ENCODE assay signal across 19 cellular contexts in the genomic region with DNA sequence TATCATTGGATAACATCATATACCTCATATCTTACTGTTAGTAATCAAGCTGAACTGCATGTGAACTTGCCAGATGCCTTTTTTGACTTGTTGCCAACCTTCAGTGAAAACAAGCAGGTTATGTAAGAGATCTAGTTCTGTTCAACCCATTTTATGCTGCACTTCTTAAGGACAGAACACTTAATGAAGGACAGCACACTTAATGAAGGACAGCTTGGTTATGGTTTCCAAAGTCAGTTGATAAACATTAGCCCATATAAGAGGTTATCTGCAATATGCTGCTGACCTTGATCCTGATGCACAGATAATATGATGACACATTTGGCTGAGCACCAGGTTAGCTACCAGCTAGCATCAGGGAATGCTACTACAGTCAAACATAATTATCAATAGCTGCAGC.
DNase-seq lines count a peak whose midpoint lies in the region; ATAC-seq lines count a peak whose summit lies in the region.
"Had no signal": no experiment of that assay in that cellular context is flagged by ENCODE, and none has a peak within 500 bp of the region (broad histone marks: within the 10 kb centered on the region; RNA-seq: fewer than 3 reads in every experiment).

No MANE protein-coding gene starts in this region.

- H3K27me3 Mint-ChIP-seq in stimulated activated memory B cell treated with anti-CD40 and anti-IgM and Interleukin-4, amounts not matched to agents 10 μg/mL and 1 μg/mL and 100 μg/mL, for 72 hours: no peaks in the 10 kb centered on the region
- H3K27me3 Mint-ChIP-seq: brain had no signal

- H3K9me3 Mint-ChIP-seq in stimulated activated memory B cell treated with anti-CD40 and anti-IgM and Interleukin-4, amounts not matched to agents 10 μg/mL and 1 μg/mL and 100 μg/mL, for 72 hours: no peaks in the 10 kb centered on the region
- H3K9me3 Mint-ChIP-seq: activated B cell treated with CpG ODN at 0.5 μM for 24 hours; activated naive CD4-positive, alpha-beta T cell treated with anti-CD3 and anti-CD28 coated beads, Interleukin-2, amount 50 U/mL, for 24 hours; naive B cell had no signal

- no peak for ATAC-seq in HG03097 (IDR thresholded peaks at IDR 0.05; ENCODE audit: low FRiP score, unreplicated experiment)
- ATAC-seq in stimulated activated memory B cell treated with anti-CD40 and anti-IgM and Interleukin-4, amounts not matched to agents 10 μg/mL and 1 μg/mL and 100 μg/mL, for 72 hours: no peak
- ATAC-seq: activated CD8-positive, alpha-beta T cell treated with anti-CD3 and anti-CD28 coated beads, Interleukin-2, amount 10 ng/mL, durations not matched to agents 7 days and 5 days had no signal

- no peaks in the 10 kb centered on the region for H3K36me3 Mint-ChIP-seq in stimulated activated memory B cell treated with anti-CD40 and anti-IgM and Interleukin-4, amounts not matched to agents 10 μg/mL and 1 μg/mL and 100 μg/mL, for 72 hours
- H3K36me3 Mint-ChIP-seq: activated naive CD4-positive, alpha-beta T cell treated with anti-CD3 and anti-CD28 coated beads, Interleukin-2, amount 50 U/mL, for 24 hours; brain; naive B cell had no signal

- no peaks in the 10 kb centered on the region for H3K4me1 Mint-ChIP-seq in stimulated activated memory B cell treated with anti-CD40 and anti-IgM and Interleukin-4, amounts not matched to agents 10 μg/mL and 1 μg/mL and 100 μg/mL, for 72 hours
- H3K4me1 Mint-ChIP-seq: activated B cell treated with CpG ODN at 0.5 μM for 24 hours; activated naive CD4-positive, alpha-beta T cell treated with anti-CD3 and anti-CD28 coated beads, Interleukin-2, amount 50 U/mL, for 24 hours; naive B cell had no signal

- H3K27ac Mint-ChIP-seq in stimulated activated memory B cell treated with anti-CD40 and anti-IgM and Interleukin-4, amounts not matched to agents 10 μg/mL and 1 μg/mL and 100 μg/mL, for 72 hours: no peak overlapping the region
- H3K27ac Mint-ChIP-seq: activated B cell treated with CpG ODN at 0.5 μM for 24 hours; activated CD8-positive, alpha-beta T cell treated with anti-CD3 and anti-CD28 coated beads, Interleukin-2, amount 10 ng/mL, durations not matched to agents 7 days and 5 days; activated naive CD4-positive, alpha-beta T cell treated with anti-CD3 and anti-CD28 coated beads, Interleukin-2, amount 50 U/mL, for 24 hours; naive B cell had no signal

- peak; percentile 67 for DNase-seq in DMS 273 treated with DMSO at 0.1 percent for 48 hours (lab: John Stamatoyannopoulos, UW)
- peak; percentile 66 to 91 for DNase-seq in NCI-H446 (lab: John Stamatoyannopoulos, UW)
- DNase-seq in cerebellar nuclear complex (lab: John Stamatoyannopoulos, UW): peak; percentile 66 to 96
- DNase-seq in myocyte (ENCODE audit: low read depth): peak; percentile 28
- no peak for DNase-seq in DMS153 treated with DMSO at 0.1 percent for 48 hours (lab: John Stamatoyannopoulos, UW; ENCODE audit: unreplicated experiment)
- DNase-seq: activated B cell treated with CpG ODN at 0.5 μM for 24 hours; activated CD8-positive, alpha-beta T cell treated with anti-CD3 and anti-CD28 coated beads, Interleukin-2, amount 10 ng/mL, durations not matched to agents 7 days and 5 days; activated T-cell treated with anti-CD3 and anti-CD28 coated beads, Interleukin-2, amount 50 U/mL, for 48 hours; head of caudate nucleus; mammary epithelial cell; naive B cell; NCI-H1417 treated with DMSO at 0.1 percent for 48 hours; SIG-M5; small intestine; stimulated activated CD4-positive, alpha-beta T cell treated with anti-CD3 and anti-CD28 coated beads, Interleukin-4, amount 100 ng/mL, for 4 hours had no signal

- no peak overlapping the region for H3K4me3 Mint-ChIP-seq in stimulated activated memory B cell treated with anti-CD40 and anti-IgM and Interleukin-4, amounts not matched to agents 10 μg/mL and 1 μg/mL and 100 μg/mL, for 72 hours
- H3K4me3 Mint-ChIP-seq: activated B cell treated with CpG ODN at 0.5 μM for 24 hours; activated CD8-positive, alpha-beta T cell treated with anti-CD3 and anti-CD28 coated beads, Interleukin-2, amount 10 ng/mL, durations not matched to agents 7 days and 5 days; activated naive CD4-positive, alpha-beta T cell treated with anti-CD3 and anti-CD28 coated beads, Interleukin-2, amount 50 U/mL, for 24 hours; brain; naive B cell had no signal
